Comparison of ENCODE assay signal across 1 cellular context in the genomic region with DNA sequence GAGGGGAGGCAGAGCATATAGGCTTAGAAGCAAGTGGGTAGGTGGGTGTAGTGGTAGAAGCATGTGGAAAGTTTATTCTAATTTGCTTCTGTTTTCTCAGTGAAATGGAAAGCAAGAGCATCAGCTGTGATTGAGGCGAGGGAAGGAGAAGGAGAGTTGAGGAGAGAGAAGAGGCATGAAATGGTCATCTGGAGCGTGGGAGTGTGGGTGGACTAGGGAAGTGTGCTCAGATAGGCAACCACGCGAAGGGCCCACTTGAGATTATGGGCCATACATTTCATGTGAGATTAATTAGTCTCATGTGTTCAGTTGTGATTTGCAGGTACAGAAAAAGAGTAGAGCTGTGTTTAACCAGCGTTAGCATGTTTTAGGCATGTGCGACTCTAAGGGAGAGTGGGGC.
TF ChIP-seq lines count a peak whose summit lies in the region.

No MANE protein-coding gene starts in this region.

TF ChIP-seq in GM12878, 131 proteins besides CTCF, POLR2A, EP300 and RAD21:
- no peak for TF ChIP-seq ATF7 (IDR thresholded peaks at IDR 0.05; ENCODE audit: low read depth)
- no peak for TF ChIP-seq MYC (IDR thresholded peaks at IDR 0.05; ENCODE audit: insufficient read depth, insufficient read length, insufficient replicate concordance, low read length, severe bottlenecking)
TF ChIP-seq in GM12878: peak in this region for 0.
